8 cellular contexts compared by ENCODE assay signal in genomic region chr1:6037338-6037762, GRCh38. TPM values are rescaled to one million over a fixed set of nuclear protein-coding genes. Genes with fewer than 3 reads are reported as not detected.
DNase-seq lines count a peak whose midpoint lies in the region; ATAC-seq and TF ChIP-seq lines count a peak whose summit lies in the region.

No MANE protein-coding gene starts in this region.

- H3K36me3 Mint-ChIP-seq in CD8-positive, alpha-beta memory T cell, result peaks cover 0 to 66% (median 24%) of the 10 kb centered on the region in 3 donors

- POLR2A ChIA-PET in CD8-positive, alpha-beta memory T cell (lab: Charles Lee), result no interaction called here

- no peak overlapping the region for H3K4me3 ChIP-seq in CD8-positive, alpha-beta memory T cell (ENCODE audit: low read length)

- peaks cover 44% of the 10 kb centered on the region for H3K4me1 ChIP-seq in CD8-positive, alpha-beta memory T cell (ENCODE audit: insufficient read depth, low read length)

- TF ChIP-seq CTCF in omental fat pad (IDR thresholded peaks at IDR 0.05), result no peak

- no peaks in the 10 kb centered on the region for H3K27me3 Mint-ChIP-seq in CD8-positive, alpha-beta memory T cell

- H3K27ac ChIP-seq in CD8-positive, alpha-beta memory T cell (ENCODE audit: low read depth, low read length), result no peak overlapping the region

- peaks cover 24% of the 10 kb centered on the region for H3K36me3 ChIP-seq in CD8-positive, alpha-beta memory T cell (ENCODE audit: insufficient read depth, low read length)

- H3K27ac Mint-ChIP-seq in CD8-positive, alpha-beta memory T cell, result peak overlapping the region in 7 of 8 donors; percentile 67 to 91 (median 79)

- H3K4me3 Mint-ChIP-seq in CD8-positive, alpha-beta memory T cell, result peak overlapping the region in 4 of 7 donors; percentile 19 to 54 (median 43)

- no peaks in the 10 kb centered on the region for H3K9me3 Mint-ChIP-seq in CD8-positive, alpha-beta memory T cell

- peak in 1 of 5 donors; percentile 32 for DNase-seq in CD8-positive, alpha-beta memory T cell
- peak; percentile 57 for DNase-seq in NCI-H1092 treated with DMSO at 0.1 percent for 48 hours (lab: John Stamatoyannopoulos, UW)
- peak; percentile 13 for DNase-seq in fibroblast of peridontal ligament (ENCODE audit: extremely low read depth)
- no peak for DNase-seq in NCI-H524 treated with DMSO at 0.1 percent for 48 hours (lab: John Stamatoyannopoulos, UW)
- DNase-seq in omental fat pad (ENCODE audit: low spot score), result no peak
- DNase-seq in anterior cingulate cortex (lab: John Stamatoyannopoulos, UW), result no peak
- no peak for DNase-seq in KG1 (lab: John Stamatoyannopoulos, UW)

- ATAC-seq in GM19463 (IDR thresholded peaks at IDR 0.05; ENCODE audit: unreplicated experiment) (peak; percentile 69), omental fat pad (ENCODE audit: low FRiP score) (no peak)

- CTCF ChIA-PET in CD8-positive, alpha-beta memory T cell (lab: Charles Lee), result no interaction called here

- H3K27me3 ChIP-seq in CD8-positive, alpha-beta memory T cell (ENCODE audit: insufficient read depth, low read length, poor library complexity, severe bottlenecking), result no peaks in the 10 kb centered on the region

- no peaks in the 10 kb centered on the region for H3K9me3 ChIP-seq in CD8-positive, alpha-beta memory T cell (ENCODE audit: low read length)

- peaks cover 50 to 76% (median 52%) of the 10 kb centered on the region in 3 donors for H3K4me1 Mint-ChIP-seq in CD8-positive, alpha-beta memory T cell

RNA-seq across cellular contexts. Expression of gene KCNAB2, which starts 8.3 kb away (rescaled TPM):
- 100 to 1,000 TPM; 171 TPM for total RNA-seq in CD8-positive, alpha-beta memory T cell
- polyA plus RNA-seq in CD8-positive, alpha-beta memory T cell, result 52.6 TPM
- total RNA-seq in omental fat pad, result 10 to 100 TPM in 3 of 4 donors, 1 to 10 TPM in 1; 9.9 to 42.2 (median 17.0) TPM

RNA-seq across cellular contexts. Expression of gene NPHP4, which starts 45.1 kb away (rescaled TPM):
- 10 to 100 TPM; 11.2 to 11.5 TPM for total RNA-seq in CD8-positive, alpha-beta memory T cell
- 1.2 TPM for polyA plus RNA-seq in CD8-positive, alpha-beta memory T cell
- 10 to 100 TPM; 13.7 to 29.3 (median 18.6) TPM for total RNA-seq in omental fat pad

Comparison
In these comparisons a context has a peak if more than half of its experiments do, and no peak if none do; other contexts are left out.
1. DNase-seq: peak in NCI-H1092 treated with DMSO at 0.1 percent for 48 hours (single experiment) and fibroblast of peridontal ligament (single experiment); none in NCI-H524 treated with DMSO at 0.1 percent for 48 hours (single experiment), omental fat pad (single experiment), anterior cingulate cortex (0 of 58) and KG1 (single experiment).